In genomic region chr9:12964271-12964670, GRCh38 we compare ENCODE assay signal across 14 cellular contexts.
A peak's percentile ranks its signal among the peaks of the same experiment; 100 is the strongest.
DNase-seq lines count a peak whose midpoint lies in the region; ATAC-seq and TF ChIP-seq lines count a peak whose summit lies in the region.
"Had no signal": no experiment of that assay in that cellular context is flagged by ENCODE, and none has a peak within 500 bp of the region (broad histone marks: within the 10 kb centered on the region; RNA-seq: fewer than 3 reads in every experiment).

No MANE protein-coding gene starts in this region.

- H3K27me3 ChIP-seq in IMR-90 (ENCODE audit: control insufficient read depth, insufficient read depth, low read length) (no peaks in the 10 kb centered on the region), psoas muscle (ENCODE audit: insufficient read depth in 3 of 3, low read length in 2 of 3) (no peaks in the 10 kb centered on the region)

- intact Hi-C loops in IMR-90 (cut with micrococcal nuclease): no loop called here
- intact Hi-C loops in sciatic nerve (cut with DNase I): no loop called here
- intact Hi-C loops in psoas muscle (cut with DNase I): no loop called here

- H3K23ac ChIP-seq in IMR-90 (ENCODE audit: low read depth, low read length): no peak overlapping the region

- DNase-seq in IMR-90 (peak; percentile 35), choroid plexus epithelial cell (ENCODE audit: low read depth) (peak; percentile 48), mesothelial cell of epicardium (ENCODE audit: low spot score in 2 of 2, unreplicated experiment in 2 of 2) (no peak), sciatic nerve (ENCODE audit: low spot score) (no peak), putamen (ENCODE audit: low spot score) (no peak), psoas muscle (no peak)
- no peak for DNase-seq in activated CD4-positive, alpha-beta memory T cell treated with anti-CD3 and anti-CD28 coated beads, Interleukin-2, amount 10 ng/mL, durations not matched to agents 7 days and 5 days
- DNase-seq: AML-193, DMS79, MV-4-11, NCI-H1417 treated with DMSO at 0.1 percent for 48 hours, NCI-H2029, NCI-H510A treated with DMSO at 0.1 percent for 48 hours had no signal

- CTCF ChIA-PET in IMR-90 (lab: Yijun Ruan, JAX): no interaction called here
- CTCF ChIA-PET in activated CD4-positive, alpha-beta memory T cell treated with anti-CD3 and anti-CD28 coated beads, Interleukin-2, amount 10 ng/mL, durations not matched to agents 7 days and 5 days (lab: Charles Lee): no interaction called here

- no peak overlapping the region for H4K91ac ChIP-seq in IMR-90 (ENCODE audit: insufficient read depth, low read depth, low read length)

- H4K5ac ChIP-seq in IMR-90 (ENCODE audit: low read depth, low read length): no peak overlapping the region

- POLR2A ChIA-PET in IMR-90 (lab: Charles Lee; ENCODE audit: unreplicated experiment): no interaction called here
- POLR2A ChIA-PET in activated CD4-positive, alpha-beta memory T cell treated with anti-CD3 and anti-CD28 coated beads, Interleukin-2, amount 10 ng/mL, durations not matched to agents 7 days and 5 days (lab: Charles Lee): no interaction called here

- H3K27ac ChIP-seq in IMR-90 (ENCODE audit: insufficient read depth, low read length) (peak overlapping the region; percentile 44; the same call in 1 of the 2 replicates), psoas muscle (no peak overlapping the region)

- H2BK5ac ChIP-seq in IMR-90 (ENCODE audit: low read depth, low read length, poor library complexity, severe bottlenecking): no peak overlapping the region

- no peak for TF ChIP-seq RAD21 in IMR-90 (IDR thresholded peaks at IDR 0.05; ENCODE audit: low read length)

- H3K9me1 ChIP-seq in IMR-90 (ENCODE audit: insufficient read depth, low read length): no peaks in the 10 kb centered on the region; the same call in 1 of the 2 replicates

- no peak overlapping the region for H3K4ac ChIP-seq in IMR-90 (ENCODE audit: low read depth, low read length)

- no peak for TF ChIP-seq CTCF in IMR-90 (conservative IDR thresholded peaks at IDR 0.05; ENCODE audit: low read depth, low read length)
- TF ChIP-seq CTCF in choroid plexus epithelial cell (conservative IDR thresholded peaks at IDR 0.05; ENCODE audit: low read depth, low read length): no peak
- no peak for TF ChIP-seq CTCF in mesothelial cell of epicardium (IDR thresholded peaks at IDR 0.05; ENCODE audit: unreplicated experiment)
- TF ChIP-seq CTCF in psoas muscle (IDR thresholded peaks at IDR 0.05): no peak

- H3K9me3 ChIP-seq in IMR-90 (ENCODE audit: control insufficient read depth, insufficient read depth, low read length) (no peaks in the 10 kb centered on the region), psoas muscle (no peaks in the 10 kb centered on the region)
- H3K9me3 ChIP-seq: HAP-1 had no signal

- ATAC-seq in IMR-90 (ENCODE audit: low read depth): peak; percentile 79
- ATAC-seq in sciatic nerve: peak; percentile 22
- no peak for ATAC-seq in psoas muscle

- no peaks in the 10 kb centered on the region for H3K27me3 Mint-ChIP-seq in mesothelial cell of epicardium (ENCODE audit: low read depth)
- H3K27me3 Mint-ChIP-seq in activated CD4-positive, alpha-beta memory T cell treated with anti-CD3 and anti-CD28 coated beads, Interleukin-2, amount 10 ng/mL, durations not matched to agents 7 days and 5 days: no peaks in the 10 kb centered on the region

- H3K9ac ChIP-seq in IMR-90 (ENCODE audit: low read depth, low read length): no peak overlapping the region

- WGBS in IMR-90 (ENCODE audit: extremely low coverage in 2 of 2, insufficient read length in 1 of 2), 2 experiments: no CpG with 5 or more reads among the region's 2 CpGs
- WGBS in psoas muscle, 3 donors: 83 to 86% (median 85%) methylated on average over 2 of the region's 2 CpGs

- peaks cover 8% of the 10 kb centered on the region for H3K36me3 Mint-ChIP-seq in mesothelial cell of epicardium
- no peaks in the 10 kb centered on the region for H3K36me3 Mint-ChIP-seq in activated CD4-positive, alpha-beta memory T cell treated with anti-CD3 and anti-CD28 coated beads, Interleukin-2, amount 10 ng/mL, durations not matched to agents 7 days and 5 days (ENCODE audit: low read depth)

- TF ChIP-seq POLR2A in IMR-90 (IDR thresholded peaks at IDR 0.05; ENCODE audit: low read depth, low read length): no peak

- H3K4me1 Mint-ChIP-seq in mesothelial cell of epicardium: peaks cover 10% of the 10 kb centered on the region
- no peaks in the 10 kb centered on the region for H3K4me1 Mint-ChIP-seq in activated CD4-positive, alpha-beta memory T cell treated with anti-CD3 and anti-CD28 coated beads, Interleukin-2, amount 10 ng/mL, durations not matched to agents 7 days and 5 days

- H3K56ac ChIP-seq in IMR-90 (ENCODE audit: extremely low read depth, insufficient read depth, low read length): no peak overlapping the region

- BruUV-seq in IMR-90 (replicated peaks; lab: Mats Ljungman, UMichigan): no TSS peak

- H2BK20ac ChIP-seq in IMR-90 (ENCODE audit: low read depth, low read length): no peak overlapping the region

- no peak overlapping the region for H3K14ac ChIP-seq in IMR-90 (replicated peaks; ENCODE audit: low read depth, low read length)

- in situ Hi-C loops in IMR-90 (cut with MboI; ENCODE audit: low sequenced_read_pairs): no loop called here

- no peak overlapping the region for H4K8ac ChIP-seq in IMR-90 (ENCODE audit: low read depth in 2 of 2, low read length in 2 of 2)

- H3K4me3 Mint-ChIP-seq in mesothelial cell of epicardium: no peak overlapping the region
- H3K4me3 Mint-ChIP-seq in activated CD4-positive, alpha-beta memory T cell treated with anti-CD3 and anti-CD28 coated beads, Interleukin-2, amount 10 ng/mL, durations not matched to agents 7 days and 5 days: no peak overlapping the region

- no peak overlapping the region; the same call in 1 of the 2 replicates for H3K4me2 ChIP-seq in IMR-90 (ENCODE audit: low read depth, low read length)

- H3K9me3 Mint-ChIP-seq in mesothelial cell of epicardium: peaks cover 7% of the 10 kb centered on the region
- no peaks in the 10 kb centered on the region for H3K9me3 Mint-ChIP-seq in activated CD4-positive, alpha-beta memory T cell treated with anti-CD3 and anti-CD28 coated beads, Interleukin-2, amount 10 ng/mL, durations not matched to agents 7 days and 5 days

- no peak overlapping the region for H2BK15ac ChIP-seq in IMR-90 (ENCODE audit: low read depth, low read length)

- H2BK120ac ChIP-seq in IMR-90 (ENCODE audit: low read depth, low read length): no peak overlapping the region

- H3K18ac ChIP-seq in IMR-90 (ENCODE audit: low read depth, low read length): no peak overlapping the region; the same call in 1 of the 2 replicates

- no peak overlapping the region for H2AK9ac ChIP-seq in IMR-90 (replicated peaks; ENCODE audit: low read depth, low read length, poor library complexity)

- H3K4me3 ChIP-seq in IMR-90 (ENCODE audit: insufficient read depth, low read depth, low read length) (no peak overlapping the region), choroid plexus epithelial cell (ENCODE audit: low read depth, low read length) (no peak overlapping the region), psoas muscle (no peak overlapping the region)
- H3K4me3 ChIP-seq: HAP-1 had no signal

- H3K36me3 ChIP-seq in IMR-90 (ENCODE audit: control insufficient read depth, insufficient read depth, low read length) (no peaks in the 10 kb centered on the region), psoas muscle (ENCODE audit: insufficient read depth in 1 of 2, low read depth in 1 of 2) (no peaks in the 10 kb centered on the region)
- H3K36me3 ChIP-seq: HAP-1 had no signal

- dilution Hi-C loops in IMR-90 (cut with HindIII; ENCODE audit: low sequenced_read_pairs, unreplicated experiment): no loop called here

- no peaks in the 10 kb centered on the region for H4K20me1 ChIP-seq in IMR-90 (ENCODE audit: insufficient read depth, low read length)

- H3K79me1 ChIP-seq in IMR-90 (ENCODE audit: low read depth in 1 of 2, low read length in 2 of 2): no peaks in the 10 kb centered on the region

- H3K4me1 ChIP-seq in IMR-90 (ENCODE audit: control insufficient read depth, insufficient read depth, low read length): peaks cover 10% of the 10 kb centered on the region; the same call in 1 of the 2 replicates
- H3K4me1 ChIP-seq in psoas muscle: no peaks in the 10 kb centered on the region

- no peak overlapping the region for H2AK5ac ChIP-seq in IMR-90 (ENCODE audit: low read depth, low read length)

- no peak overlapping the region for H2AFZ ChIP-seq in IMR-90 (replicated peaks; ENCODE audit: low read length, poor library complexity)

- peak overlapping the region; percentile 7 for H3K27ac Mint-ChIP-seq in mesothelial cell of epicardium
- no peak overlapping the region for H3K27ac Mint-ChIP-seq in activated CD4-positive, alpha-beta memory T cell treated with anti-CD3 and anti-CD28 coated beads, Interleukin-2, amount 10 ng/mL, durations not matched to agents 7 days and 5 days

TF ChIP-seq in IMR-90, 13 proteins besides CTCF, POLR2A, EP300 and RAD21:
- TF ChIP-seq RCOR1 (IDR thresholded peaks at IDR 0.05; ENCODE audit: insufficient replicate concordance, low read length) (no peak), BHLHE40 (IDR thresholded peaks at IDR 0.05; ENCODE audit: low read depth, low read length) (no peak), MAZ (IDR thresholded peaks at IDR 0.05; ENCODE audit: borderline replicate concordance, low read depth, low read length) (no peak), NFE2L2 (IDR thresholded peaks at IDR 0.05; ENCODE audit: low read depth, low read length) (no peak), MAFK (IDR thresholded peaks at IDR 0.05; ENCODE audit: low read depth, low read length) (no peak)

Comparison
In these comparisons a context has a peak if more than half of its experiments do, and no peak if none do; other contexts are left out.
1. ATAC-seq: peak in IMR-90 (single experiment) and sciatic nerve (single experiment); none in psoas muscle (0 of 4).
2. DNase-seq: peak in IMR-90 (single experiment) and choroid plexus epithelial cell (single experiment); none in mesothelial cell of epicardium (0 of 2), sciatic nerve (single experiment), putamen (single experiment), activated CD4-positive, alpha-beta memory T cell treated with anti-CD3 and anti-CD28 coated beads, Interleukin-2, amount 10 ng/mL, durations not matched to agents 7 days and 5 days (single experiment) and psoas muscle (0 of 2).